ENCODE assay signal across 8 cellular contexts in the genomic region with DNA sequence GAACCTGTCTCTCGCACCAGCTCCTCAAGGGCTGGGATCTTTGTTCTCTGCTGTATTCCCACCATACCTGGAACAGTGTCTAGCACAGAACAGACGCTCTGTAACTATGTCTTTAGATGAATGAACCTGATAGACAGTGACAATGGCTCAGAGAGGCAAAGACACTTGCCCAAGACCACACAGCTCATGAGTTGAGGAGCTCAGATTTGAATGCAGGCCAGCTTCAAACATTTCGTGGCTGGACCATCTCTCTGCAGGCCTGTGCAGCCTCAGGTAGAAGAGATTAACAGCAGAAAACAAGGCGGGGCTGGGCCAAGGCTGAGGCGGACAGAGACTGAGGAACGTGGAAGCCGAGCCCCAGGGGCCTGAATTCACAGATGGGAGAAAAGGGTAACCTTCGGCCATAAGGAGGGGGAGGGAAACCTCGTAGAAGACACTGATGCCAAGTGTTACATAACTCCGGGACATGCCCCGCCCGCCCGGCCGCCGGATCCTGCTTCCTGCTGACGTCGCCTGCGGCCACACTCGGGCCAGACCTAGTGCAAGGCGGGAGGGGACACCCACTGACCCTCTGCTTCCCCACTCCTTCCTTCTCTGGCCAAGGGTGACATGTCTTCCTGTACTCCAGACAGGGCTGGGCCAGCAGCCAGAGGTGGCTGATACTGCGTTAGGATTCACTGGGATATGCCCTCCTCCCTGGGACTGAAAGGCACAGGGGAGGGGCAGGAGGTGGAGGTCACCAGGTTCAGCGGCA.
DNase-seq lines count a peak whose midpoint lies in the region; ATAC-seq and TF ChIP-seq lines count a peak whose summit lies in the region.

No MANE protein-coding gene starts in this region.

- H3K27me3 ChIP-seq in GM23248 (replicated peaks; ENCODE audit: insufficient read depth): no peaks in the 10 kb centered on the region

- ATAC-seq in HG02642 (IDR thresholded peaks at IDR 0.05; ENCODE audit: poor library complexity, unreplicated experiment): no peak

- no peaks in the 10 kb centered on the region for H4K20me1 ChIP-seq in GM23248 (ENCODE audit: insufficient read depth)

- peaks cover 88% of the 10 kb centered on the region for H3K79me2 ChIP-seq in GM23248 (ENCODE audit: insufficient read depth)

- peaks cover 58% of the 10 kb centered on the region for H3K4me1 ChIP-seq in GM23248 (ENCODE audit: insufficient read depth)

- H3K9me2 ChIP-seq in GM23248 (ENCODE audit: insufficient read depth): no peaks in the 10 kb centered on the region

- peaks cover 69% of the 10 kb centered on the region for H3F3A ChIP-seq in GM23248 (ENCODE audit: insufficient read depth)

- H2AFZ ChIP-seq in GM23248: no peak overlapping the region

- H3K9me3 ChIP-seq in GM23248 (ENCODE audit: low read depth): no peaks in the 10 kb centered on the region

- no peak for TF ChIP-seq CTCF in astrocyte of the spinal cord (IDR thresholded peaks at IDR 0.05; ENCODE audit: low read depth, low read length)

- H3K4me3 ChIP-seq in GM23248: no peak overlapping the region
- no peak overlapping the region for H3K4me3 ChIP-seq in astrocyte of the spinal cord (ENCODE audit: low read depth, low read length)
- H3K4me3 ChIP-seq in skin epidermis: no peak overlapping the region

- WGBS in GM23248 (ENCODE audit: low coverage in 1 of 2, low lambda C conversion rate in 2 of 2, missing lambda C conversion rate in 2 of 2), 2 experiments: 15 to 18% methylated on average over 22 of the region's 22 CpGs

- H3K4me2 ChIP-seq in GM23248 (ENCODE audit: unreplicated experiment): peak overlapping the region; percentile 59

- H3K36me3 ChIP-seq in GM23248 (ENCODE audit: low read depth): peaks cover 42% of the 10 kb centered on the region; the same call in 1 of the 2 replicates

- H3K27ac ChIP-seq in GM23248: peak overlapping the region; percentile 94
- H3K27ac ChIP-seq in skin epidermis: peak overlapping the region in 19 of 21 experiments; percentile 14 to 82 (median 73)

- in situ Hi-C loops in GM23248 (cut with MboI): no loop called here
- in situ Hi-C loops in astrocyte of the spinal cord (cut with HindIII; ENCODE audit: low sequenced_read_pairs): no loop called here

- DNase-seq in GM23248 (peak; percentile 90), astrocyte of the spinal cord (ENCODE audit: low read depth, low spot score) (peak; percentile 77), hepatic stellate cell (ENCODE audit: low spot score) (peak; percentile 81), NCI-H2081 treated with DMSO at 0.1 percent for 48 hours (lab: John Stamatoyannopoulos, UW) (no peak), NCI-H2196 (lab: John Stamatoyannopoulos, UW; ENCODE audit: unreplicated experiment) (no peak), T-helper 1 cell (no peak)

- H3K9ac ChIP-seq in GM23248: peak overlapping the region; percentile 77

Comparison
In these comparisons a context has a peak if more than half of its experiments do, and no peak if none do; other contexts are left out.
1. DNase-seq: peak in GM23248 (single experiment), astrocyte of the spinal cord (single experiment) and hepatic stellate cell (single experiment); none in NCI-H2081 treated with DMSO at 0.1 percent for 48 hours (single experiment), NCI-H2196 (single experiment) and T-helper 1 cell (0 of 5).